Comparison of ENCODE assay signal across 8 cellular contexts in genomic region chr3:46488735-46489361, GRCh38. TPM values are rescaled to one million over a fixed set of nuclear protein-coding genes. Genes with fewer than 3 reads are reported as not detected.
DNase-seq lines count a peak whose midpoint lies in the region; ATAC-seq and TF ChIP-seq lines count a peak whose summit lies in the region.

No MANE protein-coding gene starts in this region.

- CTCF ChIA-PET in CD8-positive, alpha-beta T cell (lab: Charles Lee), result interaction anchor here (0.5 to 10.5 kb wide), 75 partner anchors 8 to 279 kb away, joined by 3 to 301 read pairs (median 6); partner anchors contain the start of genes CCR5, CCR5AS, CCRL2 and LRRC2

- no peaks in the 10 kb centered on the region for H3K36me3 Mint-ChIP-seq in CD8-positive, alpha-beta T cell
- no peaks in the 10 kb centered on the region for H3K36me3 Mint-ChIP-seq in endothelial cell (ENCODE audit: low read depth, unreplicated experiment)

- peak; percentile 100 for TF ChIP-seq CTCF in CD8-positive, alpha-beta T cell (IDR thresholded peaks at IDR 0.05)
- TF ChIP-seq CTCF in HL-60 (IDR thresholded peaks at IDR 0.05; ENCODE audit: insufficient read depth, low read length), result peak; percentile 98
- peak; percentile 95 for TF ChIP-seq CTCF in endothelial cell (IDR thresholded peaks at IDR 0.05; ENCODE audit: unreplicated experiment)

- H3K36me3 ChIP-seq in CD8-positive, alpha-beta T cell (ENCODE audit: insufficient read depth, low read length), result no peaks in the 10 kb centered on the region
- no peaks in the 10 kb centered on the region for H3K36me3 ChIP-seq in NT2/D1 (ENCODE audit: insufficient read depth, insufficient read length, low read length)

- H3K4me3 ChIP-seq in CD8-positive, alpha-beta T cell (ENCODE audit: low read depth, low read length), result peak overlapping the region; percentile 19
- H3K4me3 ChIP-seq in HL-60 (replicated peaks; ENCODE audit: insufficient read depth, low read length), result peak overlapping the region; percentile 27
- peak overlapping the region; percentile 16 for H3K4me3 ChIP-seq in NT2/D1 (ENCODE audit: insufficient read length, low read depth)

- POLR2A ChIA-PET in CD8-positive, alpha-beta T cell (lab: Charles Lee), result interaction anchor here (0.6 to 2.8 kb wide), 8 partner anchors 48 to 141 kb away, joined by 3 to 27 read pairs (median 6); partner anchors contain the start of gene LRRC2

- H3K9me3 Mint-ChIP-seq in CD8-positive, alpha-beta T cell, result no peaks in the 10 kb centered on the region
- H3K9me3 Mint-ChIP-seq in endothelial cell (ENCODE audit: unreplicated experiment), result no peaks in the 10 kb centered on the region

- H3K4me1 ChIP-seq in CD8-positive, alpha-beta T cell (ENCODE audit: insufficient read depth, low read length), result peaks cover 8% of the 10 kb centered on the region
- H3K4me1 ChIP-seq in NT2/D1 (ENCODE audit: insufficient read depth, insufficient read length), result peaks cover 2% of the 10 kb centered on the region

- H3K27me3 ChIP-seq in CD8-positive, alpha-beta T cell (ENCODE audit: insufficient read depth, low read length), result no peaks in the 10 kb centered on the region
- H3K27me3 ChIP-seq in HL-60 (ENCODE audit: insufficient read depth, poor library complexity, severe bottlenecking) (no peaks in the 10 kb centered on the region), NT2/D1 (ENCODE audit: insufficient read depth, insufficient read length) (peaks cover 12% of the 10 kb centered on the region)

- no peak overlapping the region for H3K27ac ChIP-seq in CD8-positive, alpha-beta T cell (ENCODE audit: low read depth, low read length)
- no peak overlapping the region for H3K27ac ChIP-seq in HL-60 (replicated peaks)

- no peaks in the 10 kb centered on the region for H3K27me3 Mint-ChIP-seq in CD8-positive, alpha-beta T cell (ENCODE audit: low read depth)
- no peaks in the 10 kb centered on the region for H3K27me3 Mint-ChIP-seq in endothelial cell (ENCODE audit: unreplicated experiment)

- peak overlapping the region; percentile 69 for H3K4me3 Mint-ChIP-seq in CD8-positive, alpha-beta T cell
- no peak overlapping the region for H3K4me3 Mint-ChIP-seq in endothelial cell (ENCODE audit: unreplicated experiment)

- ATAC-seq in CD8-positive, alpha-beta T cell, result peak; percentile 97
- peak; percentile 30 for ATAC-seq in GM19468 (IDR thresholded peaks at IDR 0.05; ENCODE audit: extremely low read depth, unreplicated experiment)

- peak; percentile 88 to 96 (median 94) for DNase-seq in CD8-positive, alpha-beta T cell
- DNase-seq in HL-60 (ENCODE audit: low read depth in 1 of 2, low spot score in 1 of 2) (peak; percentile 71 to 94), NT2/D1 (ENCODE audit: low read depth, low spot score) (peak; percentile 96), endothelial cell (ENCODE audit: low spot score) (peak; percentile 96), middle frontal gyrus (ENCODE audit: extremely low spot score, low spot score) (peak; percentile 76)
- DNase-seq in activated CD8-positive, alpha-beta memory T cell treated with anti-CD3 and anti-CD28 coated beads, Interleukin-2, amount 50 U/mL, for 1 hour (ENCODE audit: extremely low read depth), result peak; percentile 87
- peak; percentile 83 to 88 for DNase-seq in stimulated activated CD8-positive, alpha-beta memory T cell treated with anti-CD3 and anti-CD28 coated beads, Interleukin-4, amount 100 ng/mL, for 1 hour (ENCODE audit: low read depth in 2 of 2, low spot score in 1 of 2)

- intact Hi-C loops in CD8-positive, alpha-beta T cell (cut with DNase I, micrococcal nuclease), result loop anchor here (1.0 to 5.0 kb wide), 5 partner anchors 49 to 408 kb away; partner anchors contain the start of gene ALS2CL (in 1 of the 2)

- peaks cover 18% of the 10 kb centered on the region for H3K4me1 Mint-ChIP-seq in CD8-positive, alpha-beta T cell (ENCODE audit: low read depth)
- no peaks in the 10 kb centered on the region for H3K4me1 Mint-ChIP-seq in endothelial cell (ENCODE audit: unreplicated experiment)

- peak overlapping the region; percentile 81 for H3K27ac Mint-ChIP-seq in CD8-positive, alpha-beta T cell
- H3K27ac Mint-ChIP-seq in endothelial cell (ENCODE audit: unreplicated experiment), result no peak overlapping the region

- H3K9ac ChIP-seq in NT2/D1 (ENCODE audit: insufficient read length, low read depth), result no peak overlapping the region

- H3K9me3 ChIP-seq in CD8-positive, alpha-beta T cell (ENCODE audit: low read length), result no peaks in the 10 kb centered on the region
- H3K9me3 ChIP-seq in NT2/D1 (ENCODE audit: insufficient read depth, low read length), result peaks cover 5% of the 10 kb centered on the region; the same call in 1 of the 2 replicates

RNA-seq across cellular contexts. Expression of gene RTP3, which starts 8.9 kb away (rescaled TPM):
- total RNA-seq in CD8-positive, alpha-beta T cell, result not detected
- not detected for total RNA-seq in endothelial cell (ENCODE audit: unreplicated experiment)

RNA-seq across cellular contexts. Expression of gene LTF, which starts 24.1 kb away (rescaled TPM):
- total RNA-seq in CD8-positive, alpha-beta T cell, result not detected
- not detected for total RNA-seq in endothelial cell (ENCODE audit: unreplicated experiment)
